In genomic region chr3:179265092-179265491, GRCh38 we compare ENCODE assay signal across 17 cellular contexts.
"Had no signal": no experiment of that assay in that cellular context is flagged by ENCODE, and none has a peak within 500 bp of the region (broad histone marks: within the 10 kb centered on the region; RNA-seq: fewer than 3 reads in every experiment).

No MANE protein-coding gene starts in this region.

- H3K4me3 Mint-ChIP-seq: dendritic cell treated with granulocyte-macrophage colony-stimulating factor and Interleukin-4, amounts not matched to agents 40 ng/mL and 50 ng/mL, for 4 days; effector memory CD8-positive, alpha-beta T cell had no signal

- H3K36me3 Mint-ChIP-seq: naive thymus-derived CD4-positive, alpha-beta T cell; type B pancreatic cell had no signal

- H3K27me3 Mint-ChIP-seq: type B pancreatic cell had no signal

- ATAC-seq: effector memory CD8-positive, alpha-beta T cell; left cardiac atrium; lower lobe of right lung; sciatic nerve had no signal

- H3K27ac Mint-ChIP-seq: dendritic cell treated with granulocyte-macrophage colony-stimulating factor and Interleukin-4, amounts not matched to agents 40 ng/mL and 50 ng/mL, for 4 days; effector memory CD8-positive, alpha-beta T cell; naive thymus-derived CD4-positive, alpha-beta T cell had no signal

- DNase-seq: effector memory CD8-positive, alpha-beta T cell; head of caudate nucleus; kidney; left cardiac atrium; left ventricle myocardium inferior; lower lobe of right lung; mesendoderm; naive thymus-derived CD4-positive, alpha-beta T cell; posterior cingulate gyrus; spleen; stimulated activated CD4-positive, alpha-beta T cell treated with anti-CD3 and anti-CD28 coated beads, Interleukin-15, amount 100 ng/mL, for 24 hours; stimulated activated CD4-positive, alpha-beta T cell treated with anti-CD3 and anti-CD28 coated beads, Interleukin-1b, Interleukin-23, amount 100 ng/mL, for 48 hours; stimulated activated CD4-positive, alpha-beta T cell treated with anti-CD3 and anti-CD28 coated beads, Interleukin-4, amount 100 ng/mL, for 4 hours; stimulated activated naive CD4-positive, alpha-beta T cell treated with Interleukin-2 at 50 U/mL for 16 hours had no signal
